26 cellular contexts compared by ENCODE assay signal in genomic region chr5:159602434-159602833, GRCh38.
"Had no signal": no experiment of that assay in that cellular context is flagged by ENCODE, and none has a peak within 500 bp of the region (broad histone marks: within the 10 kb centered on the region; RNA-seq: fewer than 3 reads in every experiment).

No MANE protein-coding gene starts in this region.

- H3K4me1 ChIP-seq: gastroesophageal sphincter, right lobe of liver, suprapubic skin, transverse colon, upper lobe of right lung, uterus had no signal

- H3K4me1 Mint-ChIP-seq: endodermal cell; natural killer cell; stimulated activated naive B cell treated with anti-CD40 and anti-IgM and Interleukin-4, amounts not matched to agents 10 μg/mL and 1 μg/mL and 100 μg/mL, for 72 hours; stimulated activated naive CD8-positive, alpha-beta T cell treated with anti-CD3 and anti-CD28 coated beads, Interleukin-15, amount 100 ng/mL, for 72 hours had no signal

- H3K4me3 Mint-ChIP-seq: dendritic cell treated with granulocyte-macrophage colony-stimulating factor and Interleukin-4, amounts not matched to agents 40 ng/mL and 50 ng/mL, for 4 days; endodermal cell; memory B cell; natural killer cell; stimulated activated naive B cell treated with anti-CD40 and anti-IgM and Interleukin-4, amounts not matched to agents 10 μg/mL and 1 μg/mL and 100 μg/mL, for 72 hours; stimulated activated naive CD8-positive, alpha-beta T cell treated with anti-CD3 and anti-CD28 coated beads, Interleukin-15, amount 100 ng/mL, for 72 hours had no signal

- H3K4me2 ChIP-seq: hepatocyte had no signal

- H3K27ac ChIP-seq: gastroesophageal sphincter, heart left ventricle, hepatocyte, pancreas, right lobe of liver, suprapubic skin, transverse colon, upper lobe of right lung, uterus had no signal

- ATAC-seq: gastroesophageal sphincter; heart left ventricle; left lobe of liver; natural killer cell; pancreas; right lobe of liver; stimulated activated naive B cell treated with anti-CD40 and anti-IgM and Interleukin-4, amounts not matched to agents 10 μg/mL and 1 μg/mL and 100 μg/mL, for 72 hours; stimulated activated naive CD8-positive, alpha-beta T cell treated with anti-CD3 and anti-CD28 coated beads, Interleukin-15, amount 100 ng/mL, for 72 hours; upper lobe of right lung had no signal

- H2AFZ ChIP-seq: hepatocyte had no signal

- H3K79me2 ChIP-seq: hepatocyte had no signal

- H3K27me3 ChIP-seq: gastroesophageal sphincter, heart left ventricle, hepatocyte, pancreas, suprapubic skin, transverse colon, upper lobe of right lung, uterus had no signal

- H3K4me3 ChIP-seq: gastroesophageal sphincter, heart left ventricle, hepatocyte, lung, pancreas, right lobe of liver, suprapubic skin, transverse colon, upper lobe of right lung, uterus had no signal

- DNase-seq: effector CD8-positive, alpha-beta T cell; endodermal cell; erythroblast; foreskin fibroblast; heart left ventricle; kidney; natural killer cell; occipital lobe; pancreas; right lobe of liver; small intestine; stimulated activated CD4-positive, alpha-beta T cell treated with anti-CD3 and anti-CD28 coated beads, Interleukin-15, amount 100 ng/mL, for 24 hours; stimulated activated CD4-positive, alpha-beta T cell treated with anti-CD3 and anti-CD28 coated beads, Interleukin-2, amount 100 ng/mL, for 48 hours; stimulated activated naive B cell treated with anti-CD40 and anti-IgM and Interleukin-4, amounts not matched to agents 10 μg/mL and 1 μg/mL and 100 μg/mL, for 72 hours; stimulated activated naive CD8-positive, alpha-beta T cell treated with anti-CD3 and anti-CD28 coated beads, Interleukin-15, amount 100 ng/mL, for 72 hours; transverse colon; upper lobe of right lung; uterus had no signal

- H3K36me3 ChIP-seq: gastroesophageal sphincter, heart left ventricle, pancreas, right lobe of liver, suprapubic skin, transverse colon, upper lobe of right lung, uterus had no signal

- FAIRE-seq: colon, kidney, pancreas, small intestine had no signal

- H3K27ac Mint-ChIP-seq: dendritic cell treated with granulocyte-macrophage colony-stimulating factor and Interleukin-4, amounts not matched to agents 40 ng/mL and 50 ng/mL, for 4 days; endodermal cell; natural killer cell; stimulated activated naive CD8-positive, alpha-beta T cell treated with anti-CD3 and anti-CD28 coated beads, Interleukin-15, amount 100 ng/mL, for 72 hours had no signal

- H3K9me3 ChIP-seq: pancreas, right lobe of liver, suprapubic skin, transverse colon, upper lobe of right lung, uterus had no signal

- H3K36me3 Mint-ChIP-seq: natural killer cell had no signal

- H3K27me3 Mint-ChIP-seq: dendritic cell treated with granulocyte-macrophage colony-stimulating factor and Interleukin-4, amounts not matched to agents 40 ng/mL and 50 ng/mL, for 4 days; stimulated activated naive CD8-positive, alpha-beta T cell treated with anti-CD3 and anti-CD28 coated beads, Interleukin-15, amount 100 ng/mL, for 72 hours had no signal
